In genomic region chr17:14308636-14308964, GRCh38 we compare ENCODE assay signal across 8 cellular contexts. TPM values are rescaled to one million over a fixed set of nuclear protein-coding genes. Genes with fewer than 3 reads are reported as not detected.
DNase-seq lines count a peak whose midpoint lies in the region; ATAC-seq and TF ChIP-seq lines count a peak whose summit lies in the region.

No MANE protein-coding gene starts in this region.

- DNase-seq in CD4-positive, CD25-positive, alpha-beta regulatory T cell, result no peak
- DNase-seq in RWPE1 (ENCODE audit: low spot score) (no peak), neuronal stem cell (ENCODE audit: low spot score) (peak; percentile 44), NCI-H187 treated with DMSO at 0.1 percent for 48 hours (lab: John Stamatoyannopoulos, UW) (no peak), retina (no peak)

- no peak overlapping the region for H3K14ac ChIP-seq in neuronal stem cell (ENCODE audit: low read length)

- H2BK120ac ChIP-seq in neuronal stem cell (ENCODE audit: low read depth, low read length), result no peak overlapping the region

- peak overlapping the region; percentile 60 to 82 (median 76) for H3K27ac Mint-ChIP-seq in CD4-positive, CD25-positive, alpha-beta regulatory T cell

- H3K4me1 Mint-ChIP-seq in CD4-positive, CD25-positive, alpha-beta regulatory T cell, result peaks cover 31 to 87% (median 67%) of the 10 kb centered on the region in 4 donors

- ATAC-seq in CD4-positive, CD25-positive, alpha-beta regulatory T cell (ENCODE audit: low read depth in 2 of 2), result no peak
- ATAC-seq in GM21526 (IDR thresholded peaks at IDR 0.05; ENCODE audit: low FRiP score, unreplicated experiment) (no peak), HG03342 (IDR thresholded peaks at IDR 0.05; ENCODE audit: unreplicated experiment) (no peak)

- no peaks in the 10 kb centered on the region for H3K27me3 ChIP-seq in CD4-positive, CD25-positive, alpha-beta regulatory T cell (ENCODE audit: control insufficient read depth, insufficient read depth, low read length)
- H3K27me3 ChIP-seq in esophagus (ENCODE audit: control insufficient read depth in 1 of 2, insufficient read depth in 2 of 2, low read length in 2 of 2) (no peaks in the 10 kb centered on the region), neuronal stem cell (ENCODE audit: control insufficient read depth in 3 of 3, insufficient read depth in 3 of 3, low read depth in 1 of 3, low read length in 3 of 3) (no peaks in the 10 kb centered on the region)

- H3K4me3 Mint-ChIP-seq in CD4-positive, CD25-positive, alpha-beta regulatory T cell, result peak overlapping the region; percentile 85 to 91 (median 87)

- H4K91ac ChIP-seq in neuronal stem cell (ENCODE audit: low read depth, low read length, poor library complexity), result no peak overlapping the region

- no peaks in the 10 kb centered on the region for H3K9me3 ChIP-seq in CD4-positive, CD25-positive, alpha-beta regulatory T cell (ENCODE audit: control insufficient read depth in 2 of 2, low read length in 2 of 2)
- no peaks in the 10 kb centered on the region for H3K9me3 ChIP-seq in esophagus (ENCODE audit: control insufficient read depth in 2 of 2, insufficient read depth in 1 of 2, low read depth in 1 of 2, low read length in 1 of 2)
- peaks cover 2 to 48% of the 10 kb centered on the region in 2 donors for H3K9me3 ChIP-seq in neuronal stem cell (replicated peaks in 1 of 2; ENCODE audit: control insufficient read depth in 2 of 2, insufficient read depth in 1 of 2, low read depth in 1 of 2, low read length in 2 of 2)

- peaks cover 4% of the 10 kb centered on the region for H3K27me3 Mint-ChIP-seq in CD4-positive, CD25-positive, alpha-beta regulatory T cell

- peaks cover 39% of the 10 kb centered on the region for H3K36me3 Mint-ChIP-seq in CD4-positive, CD25-positive, alpha-beta regulatory T cell

- H3K79me1 ChIP-seq in neuronal stem cell (ENCODE audit: low read depth, low read length), result peaks cover 13% of the 10 kb centered on the region

- no peak overlapping the region for H2BK15ac ChIP-seq in neuronal stem cell (ENCODE audit: low read length)

- no peak overlapping the region for H2AK5ac ChIP-seq in neuronal stem cell (ENCODE audit: low read depth, low read length)

- no peak overlapping the region for H4K8ac ChIP-seq in neuronal stem cell (ENCODE audit: low read depth, low read length)

- no peak overlapping the region for H3K4ac ChIP-seq in neuronal stem cell (ENCODE audit: low read length)

- H3K9me3 Mint-ChIP-seq in CD4-positive, CD25-positive, alpha-beta regulatory T cell, result peaks cover 0 to 2% (median 0%) of the 10 kb centered on the region in 7 donors

- no peak overlapping the region for H2BK12ac ChIP-seq in neuronal stem cell (ENCODE audit: low read length)

- peak overlapping the region; percentile 77 for H3K27ac ChIP-seq in CD4-positive, CD25-positive, alpha-beta regulatory T cell (ENCODE audit: insufficient read depth, low read length, poor library complexity, severe bottlenecking)
- peak overlapping the region; percentile 81 for H3K27ac ChIP-seq in RWPE1
- peak overlapping the region in 1 of 2 donors; percentile 37 for H3K27ac ChIP-seq in esophagus (ENCODE audit: low read depth in 2 of 2, low read length in 1 of 2)
- peak overlapping the region; percentile 71 for H3K27ac ChIP-seq in neuronal stem cell (replicated peaks; ENCODE audit: low read length)

- TF ChIP-seq CTCF in RWPE1 (conservative IDR thresholded peaks at IDR 0.05; ENCODE audit: low read depth), result no peak

- H2BK5ac ChIP-seq in neuronal stem cell (ENCODE audit: low read length), result peak overlapping the region; percentile 26

- WGBS in esophagus, 2 donors, result 34 to 47% methylated on average over 4 of the region's 4 CpGs
- WGBS in neuronal stem cell (ENCODE audit: extremely low coverage in 2 of 2, insufficient read length in 2 of 2, insufficient replicate concordance in 1 of 2), 2 donors, result no CpG with 5 or more reads among the region's 4 CpGs

- no peak overlapping the region for H2AFZ ChIP-seq in neuronal stem cell (ENCODE audit: low read length)

- POLR2A ChIA-PET in RWPE1 (lab: Yijun Ruan, JAX; ENCODE audit: low non-redundant PET), result interaction anchor here (1.1 kb wide), 1 partner anchor 11 kb away, joined by 3 read pairs; no protein-coding TSS in a partner anchor

- peaks cover 34% of the 10 kb centered on the region for H3K36me3 ChIP-seq in CD4-positive, CD25-positive, alpha-beta regulatory T cell (ENCODE audit: control insufficient read depth, insufficient read depth, low read length)
- H3K36me3 ChIP-seq in esophagus (ENCODE audit: control insufficient read depth in 2 of 2, insufficient read depth in 2 of 2, low read length in 1 of 2), result no peaks in the 10 kb centered on the region
- peaks cover 11 to 85% of the 10 kb centered on the region in 2 donors for H3K36me3 ChIP-seq in neuronal stem cell (replicated peaks in 1 of 2; ENCODE audit: control insufficient read depth in 2 of 2, insufficient read depth in 2 of 2, low read length in 2 of 2)

- H3K9ac ChIP-seq in neuronal stem cell (ENCODE audit: low read depth, low read length, poor library complexity), result no peak overlapping the region

- CTCF ChIA-PET in RWPE1 (lab: Yijun Ruan, JAX), result interaction anchor here (0.6 to 0.7 kb wide), 2 partner anchors 67 to 585 kb away, joined by 3 to 5 read pairs; no protein-coding TSS in a partner anchor

- no peak overlapping the region for H3K23ac ChIP-seq in neuronal stem cell (ENCODE audit: low read depth, low read length, poor library complexity)

- no peak overlapping the region for H3K18ac ChIP-seq in neuronal stem cell (ENCODE audit: low read length)

- peak overlapping the region; percentile 86 for H3K4me3 ChIP-seq in CD4-positive, CD25-positive, alpha-beta regulatory T cell (ENCODE audit: low read depth, low read length)
- H3K4me3 ChIP-seq in esophagus (ENCODE audit: low read depth in 1 of 2, low read length in 2 of 2), result peak overlapping the region; percentile 62 to 69
- peak overlapping the region; percentile 28 to 79 for H3K4me3 ChIP-seq in neuronal stem cell (ENCODE audit: low read length in 2 of 2)

- peaks cover 73% of the 10 kb centered on the region for H3K4me1 ChIP-seq in CD4-positive, CD25-positive, alpha-beta regulatory T cell (ENCODE audit: control insufficient read depth, insufficient read depth, low read length, poor library complexity, severe bottlenecking)
- H3K4me1 ChIP-seq in esophagus (ENCODE audit: control insufficient read depth in 2 of 2, insufficient read depth in 2 of 2, low read length in 1 of 2) (peaks cover 5 to 8% of the 10 kb centered on the region in 2 donors), neuronal stem cell (ENCODE audit: control insufficient read depth in 2 of 2, insufficient read depth in 1 of 2, low read depth in 1 of 2, low read length in 2 of 2) (peaks cover 17 to 24% of the 10 kb centered on the region in 2 donors)

- H3K4me2 ChIP-seq in neuronal stem cell (ENCODE audit: insufficient read depth, low read length, poor library complexity, severe bottlenecking), result peak overlapping the region; percentile 84

RNA-seq across cellular contexts. Expression of gene HS3ST3B1, which starts 7.7 kb away (rescaled TPM):
- 47.8 TPM for total RNA-seq in CD4-positive, CD25-positive, alpha-beta regulatory T cell
- polyA plus RNA-seq in CD4-positive, CD25-positive, alpha-beta regulatory T cell, result 10 to 100 TPM; 22.7 to 36.9 (median 25.0) TPM
- 1 to 10 TPM; 1.4 to 1.7 TPM for polyA plus RNA-seq in esophagus
- polyA plus RNA-seq in neuronal stem cell (2013, experiment 1 of 2), result 17.6 TPM
- 18.0 TPM for polyA plus RNA-seq in neuronal stem cell (2013, experiment 2 of 2)

Comparison
In these comparisons a context has a peak if more than half of its experiments do, and no peak if none do; other contexts are left out.
1. RNA of gene HS3ST3B1, which starts 7.7 kb away (polyA plus RNA-seq): 22.7 to 36.9 TPM in CD4-positive, CD25-positive, alpha-beta regulatory T cell; 1.4 to 1.7 TPM in esophagus; every median in the first group is over 4 times any median in the second.
2. Peak in every context shown above with its lines, with median percentiles within 50 percentile points of each other: H3K4me3 ChIP-seq.